In the genomic region with DNA sequence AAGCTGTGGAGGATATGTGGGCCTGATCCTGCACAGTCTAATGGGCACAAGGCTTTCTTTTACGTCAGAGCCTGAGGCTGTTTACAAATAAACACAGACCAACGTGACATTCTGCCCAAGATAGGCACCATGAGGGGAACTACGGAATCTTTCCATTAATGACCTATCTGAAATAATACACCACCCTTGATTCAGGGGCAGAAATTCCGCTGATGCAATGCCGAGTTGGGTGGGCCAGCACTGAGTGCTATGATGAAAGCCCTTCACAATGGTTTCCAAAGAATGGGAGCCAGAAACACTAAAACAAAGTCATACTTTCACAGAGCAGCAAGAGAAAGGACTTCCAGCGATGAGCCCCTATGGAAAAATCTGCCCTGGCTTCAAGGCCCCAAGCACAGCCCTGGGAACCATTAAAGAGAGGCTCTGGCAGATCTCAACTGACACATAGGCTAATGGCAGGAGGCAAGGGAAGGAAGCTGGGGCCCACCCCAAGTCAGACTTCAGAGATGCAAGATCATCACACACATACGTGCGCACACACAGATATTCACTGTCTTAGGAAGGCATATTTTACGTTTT, we compare ENCODE assay signal across 16 cellular contexts.
A peak's percentile ranks its signal among the peaks of the same experiment; 100 is the strongest.
DNase-seq lines count a peak whose midpoint lies in the region; ATAC-seq and TF ChIP-seq lines count a peak whose summit lies in the region.
"Had no signal": no experiment of that assay in that cellular context is flagged by ENCODE, and none has a peak within 500 bp of the region (broad histone marks: within the 10 kb centered on the region; RNA-seq: fewer than 3 reads in every experiment).

No MANE protein-coding gene starts in this region.

- no peaks in the 10 kb centered on the region for H3F3A ChIP-seq in smooth muscle cell (ENCODE audit: low read depth)

- ATAC-seq in Right ventricle myocardium inferior = no peak
- ATAC-seq: GM12878 had no signal

- H3K4me1 ChIP-seq in smooth muscle cell (ENCODE audit: low read depth) = no peaks in the 10 kb centered on the region
- no peaks in the 10 kb centered on the region for H3K4me1 ChIP-seq in mesendoderm (ENCODE audit: control insufficient read depth, low read depth, low read length)

- H3K27me3 ChIP-seq in smooth muscle cell (ENCODE audit: low read depth) (no peaks in the 10 kb centered on the region), mesendoderm (ENCODE audit: insufficient read depth, low read length, poor library complexity) (no peaks in the 10 kb centered on the region)
- H3K27me3 ChIP-seq: BLaER1 treated with 17β-estradiol and CSF1 and Interleukin-3, amounts not matched to agents 10 nM and 100 nM had no signal

- H3K27ac Mint-ChIP-seq in activated T-helper 1 cell treated with anti-CD3 and anti-CD28 coated beads, Interleukin-12 subunit alpha, Interleukin-12 subunit beta, Interleukin-2, Interleukin-4 antibody, amounts not matched to agents 30 ng/mL and 10 ng/mL and 1 ng/mL, durations not matched to agents 14 hours and 24 hours and 36 hours = no peak overlapping the region
- H3K27ac Mint-ChIP-seq: CD4-positive, alpha-beta T cell; HFFc6 had no signal

- H3K4me1 Mint-ChIP-seq in activated T-helper 1 cell treated with anti-CD3 and anti-CD28 coated beads, Interleukin-12 subunit alpha, Interleukin-12 subunit beta, Interleukin-2, Interleukin-4 antibody, amounts not matched to agents 30 ng/mL and 10 ng/mL and 1 ng/mL, durations not matched to agents 14 hours and 24 hours and 36 hours (ENCODE audit: low read depth) = no peaks in the 10 kb centered on the region

- H3K79me2 ChIP-seq in smooth muscle cell (ENCODE audit: low read depth) (no peaks in the 10 kb centered on the region), mesendoderm (ENCODE audit: control insufficient read depth, insufficient read depth, low read length) (no peaks in the 10 kb centered on the region)

- peaks cover 4% of the 10 kb centered on the region for H3K27me3 Mint-ChIP-seq in activated T-helper 1 cell treated with anti-CD3 and anti-CD28 coated beads, Interleukin-12 subunit alpha, Interleukin-12 subunit beta, Interleukin-2, Interleukin-4 antibody, amounts not matched to agents 30 ng/mL and 10 ng/mL and 1 ng/mL, durations not matched to agents 14 hours and 24 hours and 36 hours (ENCODE audit: insufficient read depth)

- no peak overlapping the region for H2AK5ac ChIP-seq in mesendoderm (ENCODE audit: low read length)

- no peak overlapping the region for H3K56ac ChIP-seq in mesendoderm (ENCODE audit: low read length)

- H3K9me3 ChIP-seq in smooth muscle cell (replicated peaks; ENCODE audit: low read depth) = no peaks in the 10 kb centered on the region
- H3K9me3 ChIP-seq: BLaER1 treated with 17β-estradiol and CSF1 and Interleukin-3, amounts not matched to agents 10 nM and 100 nM had no signal

- no peak overlapping the region for H3K4me3 ChIP-seq in smooth muscle cell
- H3K4me3 ChIP-seq in mesendoderm (ENCODE audit: low read length) = no peak overlapping the region
- H3K4me3 ChIP-seq: BLaER1 treated with 17β-estradiol and CSF1 and Interleukin-3, amounts not matched to agents 10 nM and 100 nM; GM12878 had no signal

- no peak overlapping the region for H3K4ac ChIP-seq in mesendoderm (ENCODE audit: low read depth, low read length)

- TF ChIP-seq CTCF in smooth muscle cell (IDR thresholded peaks at IDR 0.05; ENCODE audit: borderline replicate concordance, insufficient read depth, poor library complexity, severe bottlenecking) = no peak

- no peaks in the 10 kb centered on the region for H4K20me1 ChIP-seq in smooth muscle cell (ENCODE audit: low read depth)
- H4K20me1 ChIP-seq: BLaER1 treated with 17β-estradiol and CSF1 and Interleukin-3, amounts not matched to agents 10 nM and 100 nM had no signal

- H4K5ac ChIP-seq in mesendoderm (ENCODE audit: low read length) = no peak overlapping the region

- H2AFZ ChIP-seq in smooth muscle cell (ENCODE audit: low read depth) = no peak overlapping the region

- H3K9ac ChIP-seq in smooth muscle cell (ENCODE audit: low read depth) = no peak overlapping the region
- no peak overlapping the region for H3K9ac ChIP-seq in mesendoderm (ENCODE audit: low read length)
- H3K9ac ChIP-seq: BLaER1 treated with 17β-estradiol and CSF1 and Interleukin-3, amounts not matched to agents 10 nM and 100 nM had no signal

- H3K4me3 Mint-ChIP-seq in activated T-helper 1 cell treated with anti-CD3 and anti-CD28 coated beads, Interleukin-12 subunit alpha, Interleukin-12 subunit beta, Interleukin-2, Interleukin-4 antibody, amounts not matched to agents 30 ng/mL and 10 ng/mL and 1 ng/mL, durations not matched to agents 14 hours and 24 hours and 36 hours = no peak overlapping the region
- H3K4me3 Mint-ChIP-seq: CD4-positive, alpha-beta T cell; HFFc6 had no signal

- intact Hi-C loops in Right ventricle myocardium inferior (cut with DNase I) = no loop called here
- intact Hi-C loops in activated T-helper 1 cell treated with anti-CD3 and anti-CD28 coated beads, Interleukin-12 subunit alpha, Interleukin-12 subunit beta, Interleukin-2, Interleukin-4 antibody, amounts not matched to agents 30 ng/mL and 10 ng/mL and 1 ng/mL, durations not matched to agents 14 hours and 24 hours and 36 hours (cut with micrococcal nuclease) = no loop called here

- H4K8ac ChIP-seq in mesendoderm (ENCODE audit: low read depth, low read length) = no peak overlapping the region

- H3K27ac ChIP-seq in smooth muscle cell (ENCODE audit: low read depth) (no peak overlapping the region), mesendoderm (ENCODE audit: low read depth, low read length) (no peak overlapping the region)
- H3K27ac ChIP-seq: BLaER1 treated with 17β-estradiol and CSF1 and Interleukin-3, amounts not matched to agents 10 nM and 100 nM had no signal

- H2BK5ac ChIP-seq in mesendoderm (ENCODE audit: low read length) = no peak overlapping the region

- H3K4me2 ChIP-seq in smooth muscle cell (peak overlapping the region; percentile 29), mesendoderm (ENCODE audit: low read length) (no peak overlapping the region)
- H3K4me2 ChIP-seq: BLaER1 treated with 17β-estradiol and CSF1 and Interleukin-3, amounts not matched to agents 10 nM and 100 nM had no signal

- no peak overlapping the region for H2BK15ac ChIP-seq in mesendoderm (replicated peaks; ENCODE audit: low read depth)

- H3K36me3 ChIP-seq in smooth muscle cell (ENCODE audit: low read depth) = no peaks in the 10 kb centered on the region
- H3K36me3 ChIP-seq in mesendoderm (ENCODE audit: control insufficient read depth, insufficient read depth, low read length) = no peaks in the 10 kb centered on the region
- H3K36me3 ChIP-seq: BLaER1 treated with 17β-estradiol and CSF1 and Interleukin-3, amounts not matched to agents 10 nM and 100 nM had no signal

- H3K9me3 Mint-ChIP-seq in activated T-helper 1 cell treated with anti-CD3 and anti-CD28 coated beads, Interleukin-12 subunit alpha, Interleukin-12 subunit beta, Interleukin-2, Interleukin-4 antibody, amounts not matched to agents 30 ng/mL and 10 ng/mL and 1 ng/mL, durations not matched to agents 14 hours and 24 hours and 36 hours = no peaks in the 10 kb centered on the region
- H3K9me3 Mint-ChIP-seq: CD4-positive, alpha-beta T cell had no signal

- peak; percentile 27 for DNase-seq in ELF-1 (ENCODE audit: low read depth, low spot score)
- DNase-seq in RPMI7951 (ENCODE audit: low read depth) = peak; percentile 1
- DNase-seq in foreskin melanocyte = peak; percentile 67
- no peak for DNase-seq in smooth muscle cell (lab: John Stamatoyannopoulos, UW; ENCODE audit: unreplicated experiment)
- DNase-seq in mesendoderm = no peak
- no peak for DNase-seq in Right ventricle myocardium inferior (ENCODE audit: missing footprints)
- DNase-seq in activated T-helper 1 cell treated with anti-CD3 and anti-CD28 coated beads, Interleukin-12 subunit alpha, Interleukin-12 subunit beta, Interleukin-2, Interleukin-4 antibody, amounts not matched to agents 30 ng/mL and 10 ng/mL and 1 ng/mL, durations not matched to agents 14 hours and 24 hours and 36 hours (ENCODE audit: low spot score) = no peak
- DNase-seq: 8988T; AML-193; Calu3; CD4-positive, alpha-beta T cell; DMS 273 treated with DMSO at 0.1 percent for 48 hours; HCEC 1CT; HFFc6 had no signal

- no peaks in the 10 kb centered on the region for H3K36me3 Mint-ChIP-seq in activated T-helper 1 cell treated with anti-CD3 and anti-CD28 coated beads, Interleukin-12 subunit alpha, Interleukin-12 subunit beta, Interleukin-2, Interleukin-4 antibody, amounts not matched to agents 30 ng/mL and 10 ng/mL and 1 ng/mL, durations not matched to agents 14 hours and 24 hours and 36 hours (ENCODE audit: low read depth)

- no peaks in the 10 kb centered on the region for H3K79me1 ChIP-seq in mesendoderm (ENCODE audit: low read length)

- H3K23ac ChIP-seq in mesendoderm (ENCODE audit: low read length) = no peak overlapping the region

- 41% methylated on average over 9 of the region's 9 CpGs for WGBS in smooth muscle cell (ENCODE audit: low lambda C conversion rate)
- WGBS in mesendoderm (ENCODE audit: extremely low coverage, insufficient coverage, low lambda C conversion rate) = no CpG with 5 or more reads among the region's 9 CpGs

- H3K18ac ChIP-seq in mesendoderm (ENCODE audit: low read length) = no peak overlapping the region

- no peak overlapping the region for H2BK120ac ChIP-seq in mesendoderm (ENCODE audit: low read depth, low read length)

Comparison
In these comparisons a context has a peak if more than half of its experiments do, and no peak if none do; other contexts are left out.
1. DNase-seq: peak in ELF-1 (single experiment), RPMI7951 (single experiment) and foreskin melanocyte (single experiment); none in smooth muscle cell (single experiment), mesendoderm (single experiment), Right ventricle myocardium inferior (single experiment) and activated T-helper 1 cell treated with anti-CD3 and anti-CD28 coated beads, Interleukin-12 subunit alpha, Interleukin-12 subunit beta, Interleukin-2, Interleukin-4 antibody, amounts not matched to agents 30 ng/mL and 10 ng/mL and 1 ng/mL, durations not matched to agents 14 hours and 24 hours and 36 hours (single experiment).